ENCODE assay signal across 9 cellular contexts in the genomic region with DNA sequence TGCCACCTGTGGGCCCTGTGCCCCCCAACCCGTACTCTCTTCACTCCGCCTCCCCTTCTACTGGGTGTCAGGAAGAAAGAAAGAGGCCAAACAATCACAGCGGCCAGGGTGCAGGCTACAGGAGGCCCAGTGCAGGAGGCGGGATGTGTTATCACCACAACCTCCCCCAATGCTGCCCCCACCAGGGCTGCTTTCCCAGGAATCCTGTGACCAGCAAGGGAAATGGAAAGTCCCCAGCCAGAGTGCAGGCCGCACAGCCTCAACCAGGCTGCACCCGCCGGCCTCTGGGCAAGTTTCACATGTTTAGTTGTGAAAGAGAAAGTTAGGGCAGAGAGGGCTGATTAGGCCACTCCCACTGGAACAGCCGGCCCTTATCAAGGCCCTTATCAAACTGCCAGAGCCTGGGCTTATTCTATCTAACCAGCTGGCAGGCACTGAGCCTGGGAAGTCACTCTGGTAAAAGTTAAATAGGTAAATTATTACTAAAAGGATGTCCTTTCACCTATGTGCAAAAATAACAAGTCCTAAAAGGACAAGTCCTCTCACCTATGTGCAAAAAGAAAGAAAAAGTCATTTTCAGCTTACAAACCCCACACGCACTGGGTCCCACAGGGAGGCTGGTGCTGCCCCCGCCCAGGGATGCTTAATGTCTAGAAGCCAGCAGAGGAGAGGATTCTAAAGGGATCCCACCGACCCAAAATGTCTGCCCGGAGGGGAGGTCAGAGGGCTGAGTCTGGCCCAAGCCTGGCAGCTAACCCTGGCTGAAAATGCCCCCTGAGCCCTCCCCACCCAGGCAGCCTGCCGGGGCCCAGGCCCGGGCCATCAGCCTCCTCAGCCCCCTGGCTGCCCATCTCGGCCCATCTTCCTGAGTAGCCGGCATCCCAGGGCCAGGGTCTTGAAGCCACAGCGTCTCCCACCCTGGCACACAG. TPM values are rescaled to one million over a fixed set of nuclear protein-coding genes. Genes with fewer than 3 reads are reported as not detected.
A peak's percentile ranks its signal among the peaks of the same experiment; 100 is the strongest.
DNase-seq lines count a peak whose midpoint lies in the region; ATAC-seq and TF ChIP-seq lines count a peak whose summit lies in the region.
"Had no signal": no experiment of that assay in that cellular context is flagged by ENCODE, and none has a peak within 500 bp of the region (broad histone marks: within the 10 kb centered on the region; RNA-seq: fewer than 3 reads in every experiment).

No MANE protein-coding gene starts in this region.

- H3K4me1 Mint-ChIP-seq in activated CD4-positive, alpha-beta T cell treated with anti-CD3 and anti-CD28 coated beads, Interleukin-2, amount 10 ng/mL, durations not matched to agents 24 days and 14 days, result peaks cover 39% of the 10 kb centered on the region
- peaks cover 28 to 37% of the 10 kb centered on the region in 2 donors for H3K4me1 Mint-ChIP-seq in natural killer cell treated with Interleukin-12 subunit alpha and Interleukin-12 subunit beta and Interleukin-15 and Interleukin-18, amount 100 ng/mL, for 72 hours (ENCODE audit: low read depth in 2 of 2)

- no peaks in the 10 kb centered on the region for H3K27me3 Mint-ChIP-seq in activated CD4-positive, alpha-beta T cell treated with anti-CD3 and anti-CD28 coated beads, Interleukin-2, amount 10 ng/mL, durations not matched to agents 24 days and 14 days
- no peaks in the 10 kb centered on the region for H3K27me3 Mint-ChIP-seq in natural killer cell treated with Interleukin-12 subunit alpha and Interleukin-12 subunit beta and Interleukin-15 and Interleukin-18, amount 100 ng/mL, for 72 hours

- no peak for TF ChIP-seq EP300 in transverse colon (IDR thresholded peaks at IDR 0.05; ENCODE audit: low read depth)

- H3K4me3 Mint-ChIP-seq in activated CD4-positive, alpha-beta T cell treated with anti-CD3 and anti-CD28 coated beads, Interleukin-2, amount 10 ng/mL, durations not matched to agents 24 days and 14 days, result peak overlapping the region; percentile 80
- H3K4me3 Mint-ChIP-seq in natural killer cell treated with Interleukin-12 subunit alpha and Interleukin-12 subunit beta and Interleukin-15 and Interleukin-18, amount 100 ng/mL, for 72 hours, result peak overlapping the region; percentile 72

- in situ Hi-C loops in transverse colon (cut with MboI; ENCODE audit: low pct_ligation_motif_present in 1 of 4, low pct_unique_long_range_greater_than_20kb in 1 of 4, low sequenced_read_pairs in 3 of 4), result loop anchor here in 1 of 4 donors (10.0 kb wide), 1 partner anchor 45 kb away; no protein-coding TSS in a partner anchor

- no peaks in the 10 kb centered on the region for H3K27me3 ChIP-seq in HUES6 (ENCODE audit: control insufficient read depth, insufficient read depth, low read length)
- H3K27me3 ChIP-seq in transverse colon, result no peaks in the 10 kb centered on the region

- DNase-seq in D341Med (ENCODE audit: low spot score) (peak; percentile 24), epithelial cell of esophagus (ENCODE audit: low read depth) (peak; percentile 41), transverse colon (peak; percentile 89), NCI-H2081 treated with DMSO at 0.1 percent for 48 hours (lab: John Stamatoyannopoulos, UW) (no peak)
- DNase-seq in activated CD4-positive, alpha-beta T cell treated with anti-CD3 and anti-CD28 coated beads, Interleukin-2, amount 10 ng/mL, durations not matched to agents 24 days and 14 days, result peak; percentile 93
- DNase-seq in natural killer cell treated with Interleukin-12 subunit alpha and Interleukin-12 subunit beta and Interleukin-15 and Interleukin-18, amount 100 ng/mL, for 72 hours (ENCODE audit: low spot score), result peak; percentile 81

- TF ChIP-seq CTCF in epithelial cell of esophagus (IDR thresholded peaks at IDR 0.05; ENCODE audit: insufficient read depth, low read depth, low read length, missing control alignments), result no peak
- no peak for TF ChIP-seq CTCF in transverse colon (IDR thresholded peaks at IDR 0.05)

- no peaks in the 10 kb centered on the region for H3K9me3 Mint-ChIP-seq in activated CD4-positive, alpha-beta T cell treated with anti-CD3 and anti-CD28 coated beads, Interleukin-2, amount 10 ng/mL, durations not matched to agents 24 days and 14 days
- H3K9me3 Mint-ChIP-seq in natural killer cell treated with Interleukin-12 subunit alpha and Interleukin-12 subunit beta and Interleukin-15 and Interleukin-18, amount 100 ng/mL, for 72 hours, result no peaks in the 10 kb centered on the region

- intact Hi-C loops in activated CD4-positive, alpha-beta T cell treated with anti-CD3 and anti-CD28 coated beads, Interleukin-2, amount 10 ng/mL, durations not matched to agents 24 days and 14 days (cut with micrococcal nuclease), result loop anchor here (1.0 kb wide), 2 partner anchors 12 to 33 kb away; a partner anchor contains a TSS
- intact Hi-C loops in transverse colon (cut with DNase I; ENCODE audit: low total_unique reads), result loop anchor here (5.0 kb wide), 1 partner anchor 42 kb away; no protein-coding TSS in a partner anchor

- H3K4me1 ChIP-seq in HUES6 (ENCODE audit: control insufficient read depth, insufficient read depth, low read length) (peaks cover 43% of the 10 kb centered on the region), transverse colon (peaks cover 36 to 77% (median 60%) of the 10 kb centered on the region in 4 donors)

- H3K9me3 ChIP-seq in HUES6 (ENCODE audit: control insufficient read depth, insufficient read depth, low read depth, low read length), result no peaks in the 10 kb centered on the region
- no peaks in the 10 kb centered on the region for H3K9me3 ChIP-seq in transverse colon

- H3K27ac Mint-ChIP-seq in activated CD4-positive, alpha-beta T cell treated with anti-CD3 and anti-CD28 coated beads, Interleukin-2, amount 10 ng/mL, durations not matched to agents 24 days and 14 days, result peak overlapping the region; percentile 94
- peak overlapping the region; percentile 77 to 90 for H3K27ac Mint-ChIP-seq in natural killer cell treated with Interleukin-12 subunit alpha and Interleukin-12 subunit beta and Interleukin-15 and Interleukin-18, amount 100 ng/mL, for 72 hours

- H3K9ac ChIP-seq in HUES6 (ENCODE audit: low read length), result peak overlapping the region; percentile 28

- peak; percentile 78 for TF ChIP-seq POLR2A in transverse colon (IDR thresholded peaks at IDR 0.05)

- H3K27ac ChIP-seq in HUES6 (ENCODE audit: low read depth, low read length), result peak overlapping the region; percentile 28; the same call in 1 of the 2 replicates
- H3K27ac ChIP-seq in transverse colon, result peak overlapping the region; percentile 87 to 93 (median 90)
- H3K27ac ChIP-seq: SK-N-MC had no signal

- peaks cover 8% of the 10 kb centered on the region for H3K36me3 Mint-ChIP-seq in activated CD4-positive, alpha-beta T cell treated with anti-CD3 and anti-CD28 coated beads, Interleukin-2, amount 10 ng/mL, durations not matched to agents 24 days and 14 days (ENCODE audit: low read depth)
- no peaks in the 10 kb centered on the region for H3K36me3 Mint-ChIP-seq in natural killer cell treated with Interleukin-12 subunit alpha and Interleukin-12 subunit beta and Interleukin-15 and Interleukin-18, amount 100 ng/mL, for 72 hours

- H3K4me3 ChIP-seq in HUES6 (ENCODE audit: low read depth, low read length) (no peak overlapping the region), epithelial cell of esophagus (ENCODE audit: low read length) (no peak overlapping the region), transverse colon (peak overlapping the region in 2 of 4 donors; percentile 13 to 22)
- H3K4me3 ChIP-seq: SK-N-MC had no signal

- peak; percentile 80 for ATAC-seq in GM21367 (IDR thresholded peaks at IDR 0.05; ENCODE audit: unreplicated experiment)
- peak; percentile 86 to 93 for ATAC-seq in natural killer cell treated with Interleukin-12 subunit alpha and Interleukin-12 subunit beta and Interleukin-15 and Interleukin-18, amount 100 ng/mL, for 72 hours

- H3K36me3 ChIP-seq in HUES6 (ENCODE audit: control insufficient read depth, insufficient read depth, low read length) (no peaks in the 10 kb centered on the region), transverse colon (no peaks in the 10 kb centered on the region)

- WGBS in transverse colon (ENCODE audit: low coverage in 1 of 2), 2 donors, result 30 to 80% methylated on average over 1 to 17 of the region's 17 CpGs

RNA-seq across cellular contexts. Expression of a gene that starts 33.7 kb away (rescaled TPM):
- 133 and 136 TPM in 2 replicates for total RNA-seq in activated CD4-positive, alpha-beta T cell treated with anti-CD3 and anti-CD28 coated beads, Interleukin-2, amount 10 ng/mL, durations not matched to agents 24 days and 14 days
- 10 to 100 TPM; 49.5 to 87.5 TPM for total RNA-seq in natural killer cell treated with Interleukin-12 subunit alpha and Interleukin-12 subunit beta and Interleukin-15 and Interleukin-18, amount 100 ng/mL, for 72 hours
- 10 to 100 TPM in 3 of 4 donors, 1 to 10 TPM in 1; 5.6 to 55.0 (median 31.0) TPM for total RNA-seq in transverse colon

RNA-seq across cellular contexts. Expression of a gene that starts 59.9 kb away (rescaled TPM):
- total RNA-seq in activated CD4-positive, alpha-beta T cell treated with anti-CD3 and anti-CD28 coated beads, Interleukin-2, amount 10 ng/mL, durations not matched to agents 24 days and 14 days, result 0.19 and 0.26 TPM in 2 replicates
- total RNA-seq in natural killer cell treated with Interleukin-12 subunit alpha and Interleukin-12 subunit beta and Interleukin-15 and Interleukin-18, amount 100 ng/mL, for 72 hours, result not detected
- total RNA-seq in transverse colon, result 10 to 100 TPM; 10.5 to 38.8 (median 25.4) TPM
